21 cellular contexts compared by ENCODE assay signal in the genomic region with DNA sequence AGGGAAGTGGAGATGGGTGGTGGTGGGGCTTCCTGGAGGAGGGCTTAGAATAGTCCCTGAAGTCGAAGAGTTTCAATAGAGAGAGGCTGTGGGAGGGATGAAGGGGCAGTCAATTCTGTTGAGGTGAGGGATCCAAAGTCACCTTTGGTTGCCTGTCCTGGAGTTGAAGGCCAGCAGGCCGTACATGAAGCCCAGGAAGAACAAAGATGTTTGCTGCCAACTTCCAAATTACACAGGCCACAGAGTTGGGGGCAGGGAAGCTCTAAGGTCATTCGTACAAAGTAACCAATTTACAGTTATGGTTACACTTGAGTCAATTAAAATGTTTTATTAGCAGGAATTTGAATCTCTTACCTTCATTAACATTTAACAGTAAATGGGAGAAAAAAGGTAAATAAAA.
DNase-seq lines count a peak whose midpoint lies in the region; ATAC-seq, FAIRE-seq and TF ChIP-seq lines count a peak whose summit lies in the region.
"Had no signal": no experiment of that assay in that cellular context is flagged by ENCODE, and none has a peak within 500 bp of the region (broad histone marks: within the 10 kb centered on the region; RNA-seq: fewer than 3 reads in every experiment).

No MANE protein-coding gene starts in this region.

- in situ Hi-C loops in HepG2 (cut with HindIII; ENCODE audit: extremely low pct_ligation_motif_present, low pct_unique_long_range_greater_than_20kb) = no loop called here

- H3K9ac ChIP-seq in liver (ENCODE audit: low read depth in 1 of 2, low read length in 2 of 2) = no peak overlapping the region
- H3K9ac ChIP-seq in HepG2 (ENCODE audit: insufficient read depth, low read depth, low read length) = no peak overlapping the region
- H3K9ac ChIP-seq: BLaER1 treated with 17β-estradiol and CSF1 and Interleukin-3, amounts not matched to agents 10 nM and 100 nM had no signal

- no peak overlapping the region for H3K4me2 ChIP-seq in HepG2 (ENCODE audit: low read depth, low read length)
- H3K4me2 ChIP-seq: A549; BLaER1 treated with 17β-estradiol and CSF1 and Interleukin-3, amounts not matched to agents 10 nM and 100 nM had no signal

- peak overlapping the region; percentile 6 for H3K27ac Mint-ChIP-seq in nephron progenitor cell
- H3K27ac Mint-ChIP-seq: B cell; CD4-positive, alpha-beta T cell; CD8-positive, alpha-beta T cell had no signal

- CTCF ChIA-PET in HepG2 (lab: Yijun Ruan, JAX; ENCODE audit: low intra/inter-chr PET ratio, low total read pairs) = no interaction called here

- DNase-seq in HepG2 (ENCODE audit: low spot score) = no peak
- peak; percentile 78 for DNase-seq in left lobe of liver (ENCODE audit: low spot score)
- no peak for DNase-seq in nephron progenitor cell
- no peak for DNase-seq in left colon
- DNase-seq: AML-193; Caco-2; Calu3; CD4-positive, alpha-beta T cell; CD8-positive, alpha-beta T cell; DMS79 treated with DMSO at 0.1 percent for 48 hours; GF-D8 had no signal

- peak overlapping the region in 1 of 2 donors; percentile 31 for H3K27ac ChIP-seq in liver (ENCODE audit: low read depth in 1 of 2, low read length in 2 of 2)
- H3K27ac ChIP-seq in HepG2 (ENCODE audit: extremely low read length, insufficient read depth, low read length) = no peak overlapping the region
- H3K27ac ChIP-seq: 22Rv1; A549; BLaER1 treated with 17β-estradiol and CSF1 and Interleukin-3, amounts not matched to agents 10 nM and 100 nM; C4-2B had no signal

- POLR2A ChIA-PET in HepG2 (lab: Yijun Ruan, JAX) = no interaction called here

- TF ChIP-seq CTCF in liver (IDR thresholded peaks at IDR 0.05; ENCODE audit: low read depth, low read length, missing input control) (no peak), HepG2 (CRISPR knock-in tag; IDR thresholded peaks at IDR 0.05) (no peak), nephron progenitor cell (IDR thresholded peaks at IDR 0.05) (no peak)

- peaks cover 9 to 47% (median 28%) of the 10 kb centered on the region in 4 donors for H3K4me1 ChIP-seq in liver (ENCODE audit: control insufficient read depth in 4 of 4, insufficient read depth in 4 of 4, low read length in 3 of 4)
- H3K4me1 ChIP-seq in HepG2 (ENCODE audit: insufficient read depth, low read length) = no peaks in the 10 kb centered on the region
- H3K4me1 ChIP-seq: A549; BLaER1 treated with 17β-estradiol and CSF1 and Interleukin-3, amounts not matched to agents 10 nM and 100 nM; Caco-2 had no signal

- H3K4me3 ChIP-seq in liver (ENCODE audit: low read depth in 1 of 3, low read length in 3 of 3) (no peak overlapping the region), HepG2 (replicated peaks in 1 of 3; ENCODE audit: insufficient read depth in 1 of 3, low read depth in 2 of 3, low read length in 3 of 3) (no peak overlapping the region)
- H3K4me3 ChIP-seq: A549; BLaER1 treated with 17β-estradiol and CSF1 and Interleukin-3, amounts not matched to agents 10 nM and 100 nM had no signal

- H3K4me1 Mint-ChIP-seq in nephron progenitor cell = peaks cover 39% of the 10 kb centered on the region
- H3K4me1 Mint-ChIP-seq: B cell had no signal

- no peak overlapping the region for H3K4me3 Mint-ChIP-seq in nephron progenitor cell
- H3K4me3 Mint-ChIP-seq: B cell; CD4-positive, alpha-beta T cell; CD8-positive, alpha-beta T cell had no signal

- intact Hi-C loops in HepG2 (cut with micrococcal nuclease; ENCODE audit: unreplicated experiment) = no loop called here
- intact Hi-C loops in left colon (cut with DNase I, micrococcal nuclease) = no loop called here

- H3K27me3 ChIP-seq in liver (ENCODE audit: control insufficient read depth in 4 of 4, insufficient read depth in 4 of 4, low read length in 3 of 4) (no peaks in the 10 kb centered on the region), HepG2 (ENCODE audit: control insufficient read depth in 1 of 2, insufficient read depth in 2 of 2, low read length in 2 of 2) (peaks cover 0 to 5% of the 10 kb centered on the region in 2 experiments; a peak in 1 of 5 replicates)
- H3K27me3 ChIP-seq: BLaER1 treated with 17β-estradiol and CSF1 and Interleukin-3, amounts not matched to agents 10 nM and 100 nM had no signal

- H3K9me3 ChIP-seq in liver (ENCODE audit: control insufficient read depth in 4 of 4, low read length in 3 of 4) (no peaks in the 10 kb centered on the region), HepG2 (ENCODE audit: low read length) (no peaks in the 10 kb centered on the region)
- H3K9me3 ChIP-seq: A549; BLaER1 treated with 17β-estradiol and CSF1 and Interleukin-3, amounts not matched to agents 10 nM and 100 nM; Caco-2 had no signal

- 40% methylated on average over 3 of the region's 3 CpGs for WGBS in liver
- WGBS in HepG2 (ENCODE audit: low lambda C conversion rate) = 34% methylated on average over 3 of the region's 3 CpGs

- TF ChIP-seq EP300 in HepG2 (IDR thresholded peaks at IDR 0.05; ENCODE audit: low read depth in 2 of 2, low read length in 2 of 2) (no peak), HepG2 (CRISPR knock-in tag; IDR thresholded peaks at IDR 0.05; ENCODE audit: borderline replicate concordance) (no peak)

- BruUV-seq in HepG2 (replicated peaks; lab: Mats Ljungman, UMichigan) = no TSS peak

- no peak overlapping the region for H2AFZ ChIP-seq in HepG2 (ENCODE audit: low read length)

- no peak for FAIRE-seq in HepG2 (lab: Jason Lieb, UNC)
- FAIRE-seq: A549, D721Med, G401.6, GM12891 had no signal

- no peaks in the 10 kb centered on the region for H3K79me2 ChIP-seq in HepG2 (ENCODE audit: insufficient read depth, low read length)

- H4K20me1 ChIP-seq in HepG2 (ENCODE audit: insufficient read depth, low read length) = no peaks in the 10 kb centered on the region
- H4K20me1 ChIP-seq: BLaER1 treated with 17β-estradiol and CSF1 and Interleukin-3, amounts not matched to agents 10 nM and 100 nM had no signal

- TF ChIP-seq POLR2A in HepG2 (IDR thresholded peaks at IDR 0.05; ENCODE audit: insufficient read depth in 1 of 2, low read depth in 2 of 2, low read length in 2 of 2) = no peak

- no peaks in the 10 kb centered on the region for H3K9me3 Mint-ChIP-seq in nephron progenitor cell
- H3K9me3 Mint-ChIP-seq: CD4-positive, alpha-beta T cell; CD8-positive, alpha-beta T cell had no signal

- H3K27me3 Mint-ChIP-seq in nephron progenitor cell (ENCODE audit: low read depth, poor library complexity) = peaks cover 7% of the 10 kb centered on the region
- H3K27me3 Mint-ChIP-seq: CD4-positive, alpha-beta T cell had no signal

- no peaks in the 10 kb centered on the region for H3K36me3 Mint-ChIP-seq in nephron progenitor cell (ENCODE audit: low read depth)
- H3K36me3 Mint-ChIP-seq: CD8-positive, alpha-beta T cell had no signal

- H3K36me3 ChIP-seq in liver (ENCODE audit: control insufficient read depth in 4 of 4, insufficient read depth in 3 of 4, low read depth in 1 of 4, low read length in 3 of 4) = no peaks in the 10 kb centered on the region
- no peaks in the 10 kb centered on the region for H3K36me3 ChIP-seq in HepG2 (replicated peaks in 1 of 2; ENCODE audit: control insufficient read depth in 1 of 2, insufficient read depth in 2 of 2, low read length in 2 of 2)
- H3K36me3 ChIP-seq: BLaER1 treated with 17β-estradiol and CSF1 and Interleukin-3, amounts not matched to agents 10 nM and 100 nM had no signal

- TF ChIP-seq RAD21 in liver (IDR thresholded peaks at IDR 0.05) = peak; percentile 19 to 25
- no peak for TF ChIP-seq RAD21 in HepG2 (CRISPR knock-in tag; IDR thresholded peaks at IDR 0.05)

- ATAC-seq in HepG2 (no peak), left lobe of liver (peak; percentile 84), left colon (no peak), GM19023 (IDR thresholded peaks at IDR 0.05; ENCODE audit: unreplicated experiment) (no peak)
- ATAC-seq: A549; CD8-positive, alpha-beta T cell had no signal

TF ChIP-seq in liver, 16 proteins besides CTCF, POLR2A, EP300 and RAD21 (continues in another document):
- TF ChIP-seq ATF3 (IDR thresholded peaks at IDR 0.05) (no peak), FOXA1 (IDR thresholded peaks at IDR 0.05) (no peak), SP1 (IDR thresholded peaks at IDR 0.05) (peak; percentile 48)

TF ChIP-seq in HepG2, 621 proteins besides CTCF, POLR2A, EP300 and RAD21 (continues in another document):
- TF ChIP-seq ZSCAN5A (CRISPR knock-in tag; IDR thresholded peaks at IDR 0.05; ENCODE audit: borderline replicate concordance) = no peak
